ENCODE assay signal across 32 cellular contexts in the genomic region with DNA sequence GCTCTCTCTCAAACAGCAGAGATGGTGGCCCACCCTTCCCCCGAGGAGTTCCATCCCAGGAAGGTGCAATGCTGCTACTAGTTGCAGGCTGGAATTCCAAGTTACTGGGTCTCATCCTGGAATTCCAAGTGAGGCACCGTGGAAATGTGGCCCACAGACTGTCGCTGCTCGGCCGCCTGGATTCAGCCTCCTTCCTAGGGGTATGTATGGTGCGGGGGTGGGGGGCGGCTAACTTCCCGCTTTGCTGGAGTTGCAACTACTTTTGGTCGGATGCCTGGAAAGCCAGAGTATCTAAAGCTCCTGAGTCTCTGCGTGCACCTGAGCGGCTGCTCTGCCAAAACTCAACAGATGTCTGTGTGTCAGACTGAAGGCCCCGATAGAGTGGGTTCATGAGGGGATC.
"Had no signal": no experiment of that assay in that cellular context is flagged by ENCODE, and none has a peak within 500 bp of the region (broad histone marks: within the 10 kb centered on the region; RNA-seq: fewer than 3 reads in every experiment).

No MANE protein-coding gene starts in this region.

- H3K27me3 ChIP-seq: body of pancreas, brain microvascular endothelial cell had no signal

- H3K4me1 ChIP-seq: adrenal gland, body of pancreas, breast epithelium had no signal

- H3K27ac ChIP-seq: adrenal gland, body of pancreas, brain microvascular endothelial cell, breast epithelium, VCaP had no signal

- H3K36me3 ChIP-seq: adrenal gland, brain microvascular endothelial cell, breast epithelium had no signal

- H3K4me3 ChIP-seq: adrenal gland, body of pancreas, breast epithelium had no signal

- H3K9me3 ChIP-seq: adrenal gland, body of pancreas had no signal

- DNase-seq: activated B cell treated with CpG ODN at 0.5 μM for 24 hours; activated CD4-positive, alpha-beta memory T cell treated with anti-CD3 and anti-CD28 coated beads for 36 hours; activated CD4-positive, alpha-beta T cell treated with anti-CD3 and anti-CD28 coated beads for 4 hours; activated CD4-positive, alpha-beta T cell treated with anti-CD3 and anti-CD28 coated beads, Interleukin-2, amount 10 ng/mL, durations not matched to agents 24 days and 14 days; activated CD4-positive, alpha-beta T cell treated with anti-CD3 and anti-CD28 coated beads, Interleukin-2, amount 50 U/mL, for 1 hour; activated CD4-positive, alpha-beta T cell treated with anti-CD3 and anti-CD28 coated beads, Interleukin-2, amount 50 U/mL, for 4 hours; activated CD4-positive, CD25-positive, alpha-beta regulatory T cell treated with anti-CD3 and anti-CD28 coated beads, Interleukin-2, amount 50 U/mL, for 72 hours; activated CD8-positive, alpha-beta memory T cell treated with anti-CD3 and anti-CD28 coated beads, Interleukin-2, amount 50 U/mL, for 4 hours; activated CD8-positive, alpha-beta T cell treated with anti-CD3 and anti-CD28 coated beads for 36 hours; activated effector memory CD4-positive, alpha-beta T cell treated with anti-CD3 and anti-CD28 coated beads, Interleukin-2, amount 50 U/mL, for 16 hours; activated gamma-delta T cell treated with Interleukin-2 at 50 U/mL for 16 hours; activated naive CD4-positive, alpha-beta T cell; activated naive CD4-positive, alpha-beta T cell treated with anti-CD3 and anti-CD28 coated beads for 36 hours; activated naive CD4-positive, alpha-beta T cell treated with anti-CD3 and anti-CD28 coated beads, Interleukin-2, amount 50 U/mL, for 16 hours; activated naive CD8-positive, alpha-beta T cell treated with anti-CD3 and anti-CD28 coated beads for 36 hours; activated T-cell treated with anti-CD3 and anti-CD28 coated beads for 4 hours; activated T-cell treated with anti-CD3 and anti-CD28 coated beads, Interleukin-2, amount 50 U/mL, for 1 hour; activated T-cell treated with anti-CD3 and anti-CD28 coated beads, Interleukin-2, amount 50 U/mL, for 4 hours; activated T-cell treated with anti-CD3 and anti-CD28 coated beads, Interleukin-2, amount 50 U/mL, for 72 hours; adrenal gland; amniotic stem cell; aorta; body of pancreas; brain microvascular endothelial cell; central memory CD4-positive, alpha-beta T cell; T-helper 1 cell; T-helper 2 cell; T-helper 9 cell had no signal

- ATAC-seq: activated CD8-positive, alpha-beta T cell treated with anti-CD3 and anti-CD28 coated beads for 36 hours; activated naive CD4-positive, alpha-beta T cell treated with anti-CD3 and anti-CD28 coated beads, Interleukin-2, amount 50 U/mL, for 72 hours; activated T-cell treated with anti-CD3 and anti-CD28 coated beads, Interleukin-2, amount 50 U/mL, for 4 hours; activated T-cell treated with anti-CD3 and anti-CD28 coated beads, Interleukin-2, amount 50 U/mL, for 72 hours; activated T-helper 17 cell treated with anti-CD3 and anti-CD28 coated beads, Interleukin-2, amount 50 U/mL, for 72 hours; body of pancreas had no signal
